Comparison of ENCODE assay signal across 25 cellular contexts in the genomic region with DNA sequence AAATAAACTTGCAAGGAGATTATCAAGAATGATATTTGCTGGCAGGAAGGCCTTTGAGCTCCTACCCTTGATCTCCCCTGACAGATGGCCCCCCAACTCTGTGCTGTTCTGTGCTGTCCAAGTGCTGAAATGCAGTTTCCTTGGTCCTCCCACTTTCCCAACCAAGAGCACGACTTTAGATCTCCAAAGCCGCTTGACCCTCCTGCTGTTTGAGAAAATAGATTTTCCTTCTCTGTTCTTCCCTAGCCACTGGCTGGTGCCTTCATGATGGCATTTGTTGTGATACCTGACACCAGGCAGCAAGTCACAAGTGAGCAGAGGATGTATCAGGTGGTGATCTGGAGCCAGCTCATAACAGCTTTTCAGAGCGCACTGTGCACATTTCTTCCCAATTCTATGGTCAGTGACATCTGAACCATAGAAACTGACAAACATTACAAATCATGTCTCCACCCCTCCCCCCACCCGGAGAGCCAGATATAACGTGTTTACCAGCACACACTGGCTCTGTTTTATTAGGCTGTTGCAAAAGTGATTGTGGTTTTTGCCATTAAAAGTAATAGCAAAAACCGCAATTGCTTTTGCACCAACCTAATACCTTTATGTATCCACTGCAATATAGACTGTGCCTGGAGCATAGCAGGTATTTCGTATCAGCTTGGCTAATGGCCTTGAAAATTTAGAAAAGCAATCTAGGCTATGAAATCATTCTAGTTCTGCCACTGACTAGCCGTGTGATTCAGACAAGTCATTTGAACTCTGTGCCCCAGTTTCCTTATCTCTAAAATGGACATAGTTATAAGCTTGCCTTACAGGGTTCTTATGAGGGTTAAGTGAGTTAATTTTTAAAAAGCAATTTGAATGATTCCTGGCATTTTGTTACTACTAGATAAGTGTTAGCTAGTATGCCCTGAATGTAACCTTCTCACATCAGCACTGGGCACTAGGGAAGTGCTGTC.
DNase-seq lines count a peak whose midpoint lies in the region; ATAC-seq and TF ChIP-seq lines count a peak whose summit lies in the region.
"Had no signal": no experiment of that assay in that cellular context is flagged by ENCODE, and none has a peak within 500 bp of the region (broad histone marks: within the 10 kb centered on the region; RNA-seq: fewer than 3 reads in every experiment).

No MANE protein-coding gene starts in this region.

- H3F3A ChIP-seq in SK-N-SH (replicated peaks; ENCODE audit: insufficient read depth), result no peaks in the 10 kb centered on the region

- H2AFZ ChIP-seq in SK-N-SH (ENCODE audit: low read depth), result no peak overlapping the region
- H2AFZ ChIP-seq: parathyroid adenoma had no signal

- H3K9me3 ChIP-seq in SK-N-SH, result no peaks in the 10 kb centered on the region
- H3K9me3 ChIP-seq: lower lobe of right lung, Peyer's patch had no signal

- no peak for TF ChIP-seq EP300 in SK-N-SH (IDR thresholded peaks at IDR 0.05; ENCODE audit: borderline replicate concordance in 1 of 2, low read depth in 1 of 2, low read length in 1 of 2)

- no peak overlapping the region for H3K4me3 ChIP-seq in SK-N-SH (ENCODE audit: low read depth in 2 of 2, low read length in 1 of 2)
- H3K4me3 ChIP-seq: lower lobe of right lung, Peyer's patch had no signal

- H3K36me3 ChIP-seq in SK-N-SH (replicated peaks in 1 of 2; ENCODE audit: control insufficient read depth in 1 of 2, insufficient read depth in 2 of 2, low read length in 1 of 2), result no peaks in the 10 kb centered on the region
- H3K36me3 ChIP-seq: lower lobe of right lung, Peyer's patch had no signal

- H3K36me3 Mint-ChIP-seq in activated CD8-positive, alpha-beta T cell treated with anti-CD3 and anti-CD28 coated beads for 36 hours (ENCODE audit: low read depth), result no peaks in the 10 kb centered on the region
- no peaks in the 10 kb centered on the region for H3K36me3 Mint-ChIP-seq in activated CD8-positive, alpha-beta T cell treated with anti-CD3 and anti-CD28 coated beads, Interleukin-2, amount 10 ng/mL, durations not matched to agents 7 days and 5 days (ENCODE audit: low read depth)
- H3K36me3 Mint-ChIP-seq: type B pancreatic cell had no signal

- ATAC-seq in SK-N-SH treated with all-trans-retinoic acid at 6 μM for 48 hours, result no peak
- ATAC-seq in HG03378 (IDR thresholded peaks at IDR 0.05; ENCODE audit: unreplicated experiment), result no peak
- no peak for ATAC-seq in activated CD8-positive, alpha-beta T cell treated with anti-CD3 and anti-CD28 coated beads for 36 hours
- ATAC-seq in GM18867 (IDR thresholded peaks at IDR 0.05; ENCODE audit: unreplicated experiment), result no peak
- no peak for ATAC-seq in activated CD8-positive, alpha-beta T cell treated with anti-CD3 and anti-CD28 coated beads, Interleukin-2, amount 10 ng/mL, durations not matched to agents 7 days and 5 days
- ATAC-seq: lower lobe of right lung; stimulated activated naive CD8-positive, alpha-beta T cell treated with anti-CD3 and anti-CD28 coated beads, Interleukin-15, amount 100 ng/mL, for 72 hours had no signal

- no peak for TF ChIP-seq RAD21 in SK-N-SH (IDR thresholded peaks at IDR 0.05; ENCODE audit: low read length)

- no peak overlapping the region for H3K4me2 ChIP-seq in SK-N-SH

- no peaks in the 10 kb centered on the region for H3K4me1 ChIP-seq in SK-N-SH (ENCODE audit: control insufficient read depth in 1 of 2, insufficient read depth in 2 of 2, low read depth in 1 of 2, low read length in 1 of 2)
- H3K4me1 ChIP-seq: lower lobe of right lung, parathyroid adenoma, Peyer's patch had no signal

- peaks cover 11% of the 10 kb centered on the region for H3K27me3 Mint-ChIP-seq in activated CD8-positive, alpha-beta T cell treated with anti-CD3 and anti-CD28 coated beads for 36 hours
- peaks cover 4% of the 10 kb centered on the region for H3K27me3 Mint-ChIP-seq in activated CD8-positive, alpha-beta T cell treated with anti-CD3 and anti-CD28 coated beads, Interleukin-2, amount 10 ng/mL, durations not matched to agents 7 days and 5 days (ENCODE audit: low read depth)

- H3K27ac ChIP-seq in SK-N-SH (ENCODE audit: low read depth in 2 of 2, low read length in 1 of 2), result no peak overlapping the region
- H3K27ac ChIP-seq: C4-2B, lower lobe of right lung, parathyroid adenoma, Peyer's patch had no signal

- H3K79me2 ChIP-seq in SK-N-SH (ENCODE audit: insufficient read depth), result no peaks in the 10 kb centered on the region
- H3K79me2 ChIP-seq: parathyroid adenoma had no signal

- no peak for TF ChIP-seq CTCF in SK-N-SH (IDR thresholded peaks at IDR 0.05)
- TF ChIP-seq CTCF in activated CD8-positive, alpha-beta T cell treated with anti-CD3 and anti-CD28 coated beads for 36 hours (IDR thresholded peaks at IDR 0.05), result no peak

- 35% methylated on average over 8 of the region's 8 CpGs for WGBS in SK-N-SH (ENCODE audit: low lambda C conversion rate)

- DNase-seq in SK-N-SH (no peak), NCI-H2171 treated with DMSO at 0.1 percent for 48 hours (lab: John Stamatoyannopoulos, UW) (peak; percentile 88), ecto neural progenitor cell (ENCODE audit: low spot score) (peak; percentile 58)
- no peak for DNase-seq in activated CD8-positive, alpha-beta T cell treated with anti-CD3 and anti-CD28 coated beads for 36 hours
- no peak for DNase-seq in activated CD8-positive, alpha-beta T cell treated with anti-CD3 and anti-CD28 coated beads, Interleukin-2, amount 10 ng/mL, durations not matched to agents 7 days and 5 days
- DNase-seq: ACHN; activated CD4-positive, alpha-beta T cell treated with anti-CD3 and anti-CD28 coated beads, Interleukin-2, amount 10 ng/mL, durations not matched to agents 24 days and 14 days; cerebellar nuclear complex; DMS79 treated with DMSO at 0.1 percent for 48 hours; effector memory CD4-positive, alpha-beta T cell; glutamatergic neuron; GOT3; KG1; lower lobe of right lung; NCI-H1105; NCI-H446; Peyer's patch; stimulated activated CD4-positive, alpha-beta T cell treated with anti-CD3 and anti-CD28 coated beads, Interleukin-2, amount 100 ng/mL, for 24 hours; stimulated activated naive CD8-positive, alpha-beta T cell treated with anti-CD3 and anti-CD28 coated beads, Interleukin-15, amount 100 ng/mL, for 72 hours had no signal

- peaks cover 1% of the 10 kb centered on the region for H3K9me3 Mint-ChIP-seq in activated CD8-positive, alpha-beta T cell treated with anti-CD3 and anti-CD28 coated beads for 36 hours
- H3K9me3 Mint-ChIP-seq in activated CD8-positive, alpha-beta T cell treated with anti-CD3 and anti-CD28 coated beads, Interleukin-2, amount 10 ng/mL, durations not matched to agents 7 days and 5 days (ENCODE audit: insufficient read depth), result no peaks in the 10 kb centered on the region
- H3K9me3 Mint-ChIP-seq: activated CD4-positive, alpha-beta T cell treated with anti-CD3 and anti-CD28 coated beads, Interleukin-2, amount 10 ng/mL, durations not matched to agents 24 days and 14 days; type B pancreatic cell had no signal

- no peak overlapping the region for H3K4me3 Mint-ChIP-seq in activated CD8-positive, alpha-beta T cell treated with anti-CD3 and anti-CD28 coated beads for 36 hours
- no peak overlapping the region for H3K4me3 Mint-ChIP-seq in activated CD8-positive, alpha-beta T cell treated with anti-CD3 and anti-CD28 coated beads, Interleukin-2, amount 10 ng/mL, durations not matched to agents 7 days and 5 days
- H3K4me3 Mint-ChIP-seq: activated CD4-positive, alpha-beta T cell treated with anti-CD3 and anti-CD28 coated beads, Interleukin-2, amount 10 ng/mL, durations not matched to agents 24 days and 14 days; stimulated activated naive CD8-positive, alpha-beta T cell treated with anti-CD3 and anti-CD28 coated beads, Interleukin-15, amount 100 ng/mL, for 72 hours; type B pancreatic cell had no signal

- no peaks in the 10 kb centered on the region for H3K27me3 ChIP-seq in SK-N-SH (ENCODE audit: insufficient read depth)
- H3K27me3 ChIP-seq: Peyer's patch had no signal

- H3K27ac Mint-ChIP-seq in activated CD8-positive, alpha-beta T cell treated with anti-CD3 and anti-CD28 coated beads for 36 hours, result no peak overlapping the region
- H3K27ac Mint-ChIP-seq in activated CD8-positive, alpha-beta T cell treated with anti-CD3 and anti-CD28 coated beads, Interleukin-2, amount 10 ng/mL, durations not matched to agents 7 days and 5 days, result no peak overlapping the region
- H3K27ac Mint-ChIP-seq: activated CD4-positive, alpha-beta T cell treated with anti-CD3 and anti-CD28 coated beads, Interleukin-2, amount 10 ng/mL, durations not matched to agents 24 days and 14 days; stimulated activated naive CD8-positive, alpha-beta T cell treated with anti-CD3 and anti-CD28 coated beads, Interleukin-15, amount 100 ng/mL, for 72 hours; type B pancreatic cell had no signal

- POLR2A ChIA-PET in SK-N-SH (lab: Yijun Ruan, JAX), result no interaction called here
- POLR2A ChIA-PET in activated CD8-positive, alpha-beta T cell treated with anti-CD3 and anti-CD28 coated beads for 36 hours (lab: Charles Lee), result no interaction called here
- POLR2A ChIA-PET in activated CD8-positive, alpha-beta T cell treated with anti-CD3 and anti-CD28 coated beads, Interleukin-2, amount 10 ng/mL, durations not matched to agents 7 days and 5 days (lab: Charles Lee), result no interaction called here

- H3K9me2 ChIP-seq in SK-N-SH, result no peaks in the 10 kb centered on the region

- intact Hi-C loops in activated CD8-positive, alpha-beta T cell treated with anti-CD3 and anti-CD28 coated beads for 36 hours (cut with micrococcal nuclease), result no loop called here

- H4K20me1 ChIP-seq in SK-N-SH (ENCODE audit: insufficient read depth), result no peaks in the 10 kb centered on the region

- H3K4me1 Mint-ChIP-seq in activated CD8-positive, alpha-beta T cell treated with anti-CD3 and anti-CD28 coated beads for 36 hours (ENCODE audit: low read depth), result no peaks in the 10 kb centered on the region
- H3K4me1 Mint-ChIP-seq in activated CD8-positive, alpha-beta T cell treated with anti-CD3 and anti-CD28 coated beads, Interleukin-2, amount 10 ng/mL, durations not matched to agents 7 days and 5 days (ENCODE audit: low read depth), result no peaks in the 10 kb centered on the region
- H3K4me1 Mint-ChIP-seq: activated CD4-positive, alpha-beta T cell treated with anti-CD3 and anti-CD28 coated beads, Interleukin-2, amount 10 ng/mL, durations not matched to agents 24 days and 14 days; stimulated activated naive CD8-positive, alpha-beta T cell treated with anti-CD3 and anti-CD28 coated beads, Interleukin-15, amount 100 ng/mL, for 72 hours had no signal

- CTCF ChIA-PET in SK-N-SH (lab: Yijun Ruan, JAX), result no interaction called here
- CTCF ChIA-PET in activated CD8-positive, alpha-beta T cell treated with anti-CD3 and anti-CD28 coated beads for 36 hours (lab: Charles Lee), result no interaction called here
- CTCF ChIA-PET in activated CD8-positive, alpha-beta T cell treated with anti-CD3 and anti-CD28 coated beads, Interleukin-2, amount 10 ng/mL, durations not matched to agents 7 days and 5 days (lab: Charles Lee), result no interaction called here

- H3K9ac ChIP-seq in SK-N-SH, result no peak overlapping the region
- H3K9ac ChIP-seq: parathyroid adenoma had no signal

TF ChIP-seq in SK-N-SH, 30 proteins besides CTCF, POLR2A, EP300 and RAD21 (continues in another document):
- no peak for TF ChIP-seq ELF1 (IDR thresholded peaks at IDR 0.05)

TF ChIP-seq in SK-N-SH treated with all-trans-retinoic acid at 6 μM for 48 hours, 23 proteins besides CTCF, POLR2A, EP300 and RAD21 (continues in another document):
- no peak for TF ChIP-seq ESRRG (CRISPR knock-in tag; IDR thresholded peaks at IDR 0.05)

Comparison
In these comparisons a context has a peak if more than half of its experiments do, and no peak if none do; other contexts are left out.
1. DNase-seq: peak in NCI-H2171 treated with DMSO at 0.1 percent for 48 hours (single experiment) and ecto neural progenitor cell (single experiment); none in SK-N-SH (single experiment), activated CD8-positive, alpha-beta T cell treated with anti-CD3 and anti-CD28 coated beads for 36 hours (single experiment) and activated CD8-positive, alpha-beta T cell treated with anti-CD3 and anti-CD28 coated beads, Interleukin-2, amount 10 ng/mL, durations not matched to agents 7 days and 5 days (single experiment).